In the genomic region with DNA sequence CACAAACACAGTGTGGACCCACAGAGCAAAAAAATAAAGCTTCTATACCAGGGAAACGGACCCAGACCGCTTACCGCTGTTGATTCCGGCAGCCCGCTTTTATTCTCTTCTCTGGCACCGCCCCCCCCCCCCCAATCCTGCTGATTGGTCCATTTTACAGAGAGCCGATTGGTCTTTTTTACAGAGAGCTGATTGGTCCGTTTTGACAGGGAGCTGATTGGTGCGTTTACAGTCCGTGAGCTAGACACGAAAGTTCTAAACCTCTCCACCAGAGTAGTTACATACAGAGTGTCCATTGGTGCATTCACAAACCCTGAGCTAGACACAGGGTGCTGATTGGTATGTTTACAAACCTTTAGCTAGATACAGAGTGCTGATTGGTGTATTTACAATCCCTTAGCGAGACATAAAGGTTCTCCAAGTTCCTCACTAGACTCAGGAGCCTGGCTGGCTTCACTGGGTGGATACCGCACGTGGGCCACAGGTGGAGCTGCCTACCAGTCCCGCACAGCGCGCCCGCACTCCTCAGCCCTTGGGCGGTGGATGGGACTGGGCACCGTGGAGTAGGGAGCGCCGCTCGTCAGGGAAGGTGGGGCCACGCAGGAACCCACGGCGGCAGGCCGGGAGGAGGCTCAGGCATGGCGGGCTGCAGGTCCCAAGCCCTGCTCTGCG, we compare ENCODE assay signal across 1 cellular context.
TF ChIP-seq lines count a peak whose summit lies in the region.

No MANE protein-coding gene starts in this region.

TF ChIP-seq in GM23338, 12 proteins besides CTCF, POLR2A, EP300 and RAD21 (continued from another document):
- TF ChIP-seq, protein P1, sequence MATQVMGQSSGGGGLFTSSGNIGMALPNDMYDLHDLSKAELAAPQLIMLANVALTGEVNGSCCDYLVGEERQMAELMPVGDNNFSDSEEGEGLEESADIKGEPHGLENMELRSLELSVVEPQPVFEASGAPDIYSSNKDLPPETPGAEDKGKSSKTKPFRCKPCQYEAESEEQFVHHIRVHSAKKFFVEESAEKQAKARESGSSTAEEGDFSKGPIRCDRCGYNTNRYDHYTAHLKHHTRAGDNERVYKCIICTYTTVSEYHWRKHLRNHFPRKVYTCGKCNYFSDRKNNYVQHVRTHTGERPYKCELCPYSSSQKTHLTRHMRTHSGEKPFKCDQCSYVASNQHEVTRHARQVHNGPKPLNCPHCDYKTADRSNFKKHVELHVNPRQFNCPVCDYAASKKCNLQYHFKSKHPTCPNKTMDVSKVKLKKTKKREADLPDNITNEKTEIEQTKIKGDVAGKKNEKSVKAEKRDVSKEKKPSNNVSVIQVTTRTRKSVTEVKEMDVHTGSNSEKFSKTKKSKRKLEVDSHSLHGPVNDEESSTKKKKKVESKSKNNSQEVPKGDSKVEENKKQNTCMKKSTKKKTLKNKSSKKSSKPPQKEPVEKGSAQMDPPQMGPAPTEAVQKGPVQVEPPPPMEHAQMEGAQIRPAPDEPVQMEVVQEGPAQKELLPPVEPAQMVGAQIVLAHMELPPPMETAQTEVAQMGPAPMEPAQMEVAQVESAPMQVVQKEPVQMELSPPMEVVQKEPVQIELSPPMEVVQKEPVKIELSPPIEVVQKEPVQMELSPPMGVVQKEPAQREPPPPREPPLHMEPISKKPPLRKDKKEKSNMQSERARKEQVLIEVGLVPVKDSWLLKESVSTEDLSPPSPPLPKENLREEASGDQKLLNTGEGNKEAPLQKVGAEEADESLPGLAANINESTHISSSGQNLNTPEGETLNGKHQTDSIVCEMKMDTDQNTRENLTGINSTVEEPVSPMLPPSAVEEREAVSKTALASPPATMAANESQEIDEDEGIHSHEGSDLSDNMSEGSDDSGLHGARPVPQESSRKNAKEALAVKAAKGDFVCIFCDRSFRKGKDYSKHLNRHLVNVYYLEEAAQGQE (IDR thresholded peaks at IDR 0.05; ENCODE audit: unreplicated experiment): no peak
